Comparison of ENCODE assay signal across 20 cellular contexts in genomic region chr14:96160913-96161310, GRCh38. TPM values are rescaled to one million over a fixed set of nuclear protein-coding genes. Genes with fewer than 3 reads are reported as not detected.
DNase-seq lines count a peak whose midpoint lies in the region; ATAC-seq and TF ChIP-seq lines count a peak whose summit lies in the region.
"Had no signal": no experiment of that assay in that cellular context is flagged by ENCODE, and none has a peak within 500 bp of the region (broad histone marks: within the 10 kb centered on the region; RNA-seq: fewer than 3 reads in every experiment).

No MANE protein-coding gene starts in this region.

- no peaks in the 10 kb centered on the region; the same call in 1 of the 2 replicates for H3K27me3 ChIP-seq in H9 (ENCODE audit: insufficient read depth, low read length)
- H3K27me3 ChIP-seq in stomach = no peaks in the 10 kb centered on the region
- H3K27me3 ChIP-seq: SJSA1 had no signal

- H2BK12ac ChIP-seq in H9 (ENCODE audit: insufficient read length, low read depth, low read length) = no peak overlapping the region

- H2AFZ ChIP-seq in H9 (ENCODE audit: low read length) = no peak overlapping the region
- H2AFZ ChIP-seq: GM23338 had no signal

- H3T11ph ChIP-seq in H9 (ENCODE audit: low read length) = no peak overlapping the region

- no peak overlapping the region for H4K5ac ChIP-seq in H9 (ENCODE audit: insufficient read length, low read depth, low read length)

- no peaks in the 10 kb centered on the region for H3K79me1 ChIP-seq in H9 (ENCODE audit: insufficient read depth, low read depth, low read length, poor library complexity, severe bottlenecking)

- no peak overlapping the region for H3K27ac Mint-ChIP-seq in H9
- H3K27ac Mint-ChIP-seq in activated CD8-positive, alpha-beta memory T cell treated with anti-CD3 and anti-CD28 coated beads, Interleukin-2, amount 10 ng/mL, durations not matched to agents 7 days and 5 days = no peak overlapping the region
- H3K27ac Mint-ChIP-seq in activated CD4-positive, alpha-beta memory T cell treated with anti-CD3 and anti-CD28 coated beads for 36 hours = no peak overlapping the region
- H3K27ac Mint-ChIP-seq: GM23338 had no signal

- no peak overlapping the region for H3K18ac ChIP-seq in H9 (ENCODE audit: insufficient read length, low read depth, low read length)

- H4K8ac ChIP-seq in H9 (replicated peaks; ENCODE audit: insufficient read length, low read depth, low read length) = no peak overlapping the region

- H3K27ac ChIP-seq in H9 (ENCODE audit: insufficient read length, low read depth, low read length) (no peak overlapping the region), stomach (peak overlapping the region in 2 of 5 donors; percentile 17 to 53)
- H3K27ac ChIP-seq: C4-2B, SJSA1 had no signal

- no peaks in the 10 kb centered on the region for H3K9me3 Mint-ChIP-seq in H9
- H3K9me3 Mint-ChIP-seq in activated CD8-positive, alpha-beta memory T cell treated with anti-CD3 and anti-CD28 coated beads, Interleukin-2, amount 10 ng/mL, durations not matched to agents 7 days and 5 days (ENCODE audit: low read depth) = no peaks in the 10 kb centered on the region
- H3K9me3 Mint-ChIP-seq in activated CD4-positive, alpha-beta memory T cell treated with anti-CD3 and anti-CD28 coated beads for 36 hours = no peaks in the 10 kb centered on the region
- H3K9me3 Mint-ChIP-seq: GM23338 had no signal

- no peaks in the 10 kb centered on the region for H3K36me3 ChIP-seq in stomach
- H3K36me3 ChIP-seq: SJSA1 had no signal

- H3K27me3 Mint-ChIP-seq in H9 (ENCODE audit: low read depth) = peaks cover 4% of the 10 kb centered on the region
- H3K27me3 Mint-ChIP-seq in activated CD8-positive, alpha-beta memory T cell treated with anti-CD3 and anti-CD28 coated beads, Interleukin-2, amount 10 ng/mL, durations not matched to agents 7 days and 5 days = no peaks in the 10 kb centered on the region
- H3K27me3 Mint-ChIP-seq in activated CD4-positive, alpha-beta memory T cell treated with anti-CD3 and anti-CD28 coated beads for 36 hours = no peaks in the 10 kb centered on the region

- H4K91ac ChIP-seq in H9 (ENCODE audit: insufficient read length, low read depth, low read length) = no peak overlapping the region

- DNase-seq in H9 (peak; percentile 14), left lobe of liver (ENCODE audit: low spot score) (peak; percentile 29), stomach (peak; percentile 9), SW 1271 (lab: John Stamatoyannopoulos, UW) (no peak), DMS153 (lab: John Stamatoyannopoulos, UW) (no peak)
- DNase-seq in activated CD8-positive, alpha-beta memory T cell treated with anti-CD3 and anti-CD28 coated beads, Interleukin-2, amount 10 ng/mL, durations not matched to agents 7 days and 5 days = peak; percentile 21
- no peak for DNase-seq in activated CD4-positive, alpha-beta memory T cell treated with anti-CD3 and anti-CD28 coated beads for 36 hours
- DNase-seq: DMS79, KG1, MV-4-11, NCI-H1417, NCI-H187 treated with DMSO at 0.1 percent for 48 hours, NCI-H345, NCI-H524 treated with DMSO at 0.1 percent for 48 hours had no signal

- H3K9ac ChIP-seq in H9 (ENCODE audit: extremely low read depth, insufficient read length, low read length) = no peak overlapping the region

- no peaks in the 10 kb centered on the region for H3K79me2 ChIP-seq in H9 (ENCODE audit: insufficient read depth, low read length)

- no peak for TF ChIP-seq EP300 in stomach (IDR thresholded peaks at IDR 0.05)

- no peak overlapping the region for H3K4me2 ChIP-seq in H9 (ENCODE audit: insufficient read depth, insufficient read length, low read length)
- H3K4me2 ChIP-seq: GM23338 had no signal

- CTCF ChIA-PET in activated CD8-positive, alpha-beta memory T cell treated with anti-CD3 and anti-CD28 coated beads, Interleukin-2, amount 10 ng/mL, durations not matched to agents 7 days and 5 days (lab: Charles Lee) = no interaction called here
- CTCF ChIA-PET in activated CD4-positive, alpha-beta memory T cell treated with anti-CD3 and anti-CD28 coated beads for 36 hours (lab: Charles Lee) = no interaction called here

- no peak overlapping the region for H2BK120ac ChIP-seq in H9 (ENCODE audit: low read depth, low read length, poor library complexity, severe bottlenecking)

- no peak overlapping the region for H2AK5ac ChIP-seq in H9 (ENCODE audit: insufficient read length, low read length)

- no peaks in the 10 kb centered on the region for H4K20me1 ChIP-seq in H9 (ENCODE audit: control insufficient read depth, insufficient read depth, insufficient read length)

- H3K9me3 ChIP-seq in H9 (ENCODE audit: control insufficient read depth, low read depth, low read length) = no peaks in the 10 kb centered on the region
- no peaks in the 10 kb centered on the region for H3K9me3 ChIP-seq in stomach
- H3K9me3 ChIP-seq: SJSA1 had no signal

- H3K56ac ChIP-seq in H9 (ENCODE audit: insufficient read length, low read depth, low read length) = no peak overlapping the region

- no peaks in the 10 kb centered on the region for H3K36me3 Mint-ChIP-seq in H9 (ENCODE audit: insufficient read depth in 1 of 3, low read depth in 3 of 3)
- H3K36me3 Mint-ChIP-seq in activated CD8-positive, alpha-beta memory T cell treated with anti-CD3 and anti-CD28 coated beads, Interleukin-2, amount 10 ng/mL, durations not matched to agents 7 days and 5 days = no peaks in the 10 kb centered on the region
- no peaks in the 10 kb centered on the region for H3K36me3 Mint-ChIP-seq in activated CD4-positive, alpha-beta memory T cell treated with anti-CD3 and anti-CD28 coated beads for 36 hours

- H3K4me1 ChIP-seq in H9 (ENCODE audit: insufficient read depth, low read length) (no peaks in the 10 kb centered on the region), stomach (peaks cover 0 to 8% (median 0%) of the 10 kb centered on the region in 4 donors)

- POLR2A ChIA-PET in activated CD4-positive, alpha-beta memory T cell treated with anti-CD3 and anti-CD28 coated beads for 36 hours (lab: Charles Lee) = no interaction called here

- no peak overlapping the region for H2BK15ac ChIP-seq in H9 (ENCODE audit: low read depth, low read length)

- no peak overlapping the region for H2BK20ac ChIP-seq in H9 (ENCODE audit: low read depth, low read length, poor library complexity, severe bottlenecking)

- H3K14ac ChIP-seq in H9 (ENCODE audit: insufficient read depth, low read length) = no peak overlapping the region

- no peak overlapping the region for H2BK5ac ChIP-seq in H9 (ENCODE audit: insufficient read length, low read length)

- no peak overlapping the region for H3K4me3 Mint-ChIP-seq in H9
- no peak overlapping the region for H3K4me3 Mint-ChIP-seq in activated CD8-positive, alpha-beta memory T cell treated with anti-CD3 and anti-CD28 coated beads, Interleukin-2, amount 10 ng/mL, durations not matched to agents 7 days and 5 days
- H3K4me3 Mint-ChIP-seq in activated CD4-positive, alpha-beta memory T cell treated with anti-CD3 and anti-CD28 coated beads for 36 hours = no peak overlapping the region
- H3K4me3 Mint-ChIP-seq: GM23338 had no signal

- H3K23me2 ChIP-seq in H9 (ENCODE audit: insufficient read length, low read depth, low read length, poor library complexity, severe bottlenecking) = no peaks in the 10 kb centered on the region

- intact Hi-C loops in stomach (cut with DNase I; ENCODE audit: low total_unique reads) = no loop called here
- intact Hi-C loops in activated CD4-positive, alpha-beta memory T cell treated with anti-CD3 and anti-CD28 coated beads for 36 hours (cut with micrococcal nuclease) = no loop called here

- no peak overlapping the region for H3K23ac ChIP-seq in H9 (ENCODE audit: insufficient read length, low read depth, low read length)

- TF ChIP-seq CTCF in H9 (conservative IDR thresholded peaks at IDR 0.05) = no peak
- TF ChIP-seq CTCF in stomach (IDR thresholded peaks at IDR 0.05) = no peak

- no peak for ATAC-seq in activated CD8-positive, alpha-beta memory T cell treated with anti-CD3 and anti-CD28 coated beads, Interleukin-2, amount 10 ng/mL, durations not matched to agents 7 days and 5 days
- no peak for ATAC-seq in left lobe of liver
- no peak for ATAC-seq in HG03097 (IDR thresholded peaks at IDR 0.05; ENCODE audit: low FRiP score, unreplicated experiment)
- ATAC-seq: GM23338, HCT116 had no signal

- H3K4me1 Mint-ChIP-seq in H9 = peaks cover 0 to 3% of the 10 kb centered on the region in 2 experiments; a peak in 1 of 4 replicates
- H3K4me1 Mint-ChIP-seq in activated CD8-positive, alpha-beta memory T cell treated with anti-CD3 and anti-CD28 coated beads, Interleukin-2, amount 10 ng/mL, durations not matched to agents 7 days and 5 days = no peaks in the 10 kb centered on the region
- H3K4me1 Mint-ChIP-seq in activated CD4-positive, alpha-beta memory T cell treated with anti-CD3 and anti-CD28 coated beads for 36 hours (ENCODE audit: low read depth) = no peaks in the 10 kb centered on the region
- H3K4me1 Mint-ChIP-seq: GM23338 had no signal

- no peak overlapping the region for H3K4ac ChIP-seq in H9 (ENCODE audit: low read depth, low read length)

- no peak for TF ChIP-seq POLR2A in stomach (IDR thresholded peaks at IDR 0.05)

- H3K4me3 ChIP-seq in stomach = no peak overlapping the region
- H3K4me3 ChIP-seq: GM23338, SJSA1 had no signal

- no CpG with 5 or more reads among the region's 4 CpGs for WGBS in H9 (ENCODE audit: extremely low coverage, insufficient read length, low lambda C conversion rate)
- 89 to 96% (median 94%) methylated on average over 4 of the region's 4 CpGs for WGBS in stomach, 5 donors

RNA-seq across cellular contexts. Expression of gene BDKRB2, which starts 43.7 kb away (rescaled TPM):
- total RNA-seq in H9 (2021) (0.13 and 0.15 TPM in 2 replicates), left lobe of liver (0.10 TPM), stomach (10 to 100 TPM in 1 of 5 donors, 1 to 10 TPM in 3, not detected in 1; 5.3 to 14.2 (median 6.2) TPM)
- total RNA-seq in activated CD8-positive, alpha-beta memory T cell treated with anti-CD3 and anti-CD28 coated beads, Interleukin-2, amount 10 ng/mL, durations not matched to agents 7 days and 5 days = not detected
- 1 to 10 TPM; 3.5 to 6.1 (median 4.5) TPM for polyA plus RNA-seq in stomach
- total RNA-seq in activated CD4-positive, alpha-beta memory T cell treated with anti-CD3 and anti-CD28 coated beads for 36 hours = under 1 TPM in 1 of 2 experiments, not detected in 1; 0.12 TPM
- total RNA-seq: HepG2 had no signal

Comparison
In these comparisons a context has a peak if more than half of its experiments do, and no peak if none do; other contexts are left out.
1. DNase-seq: peak in H9 (single experiment), activated CD8-positive, alpha-beta memory T cell treated with anti-CD3 and anti-CD28 coated beads, Interleukin-2, amount 10 ng/mL, durations not matched to agents 7 days and 5 days (single experiment), left lobe of liver (single experiment) and stomach (single experiment); none in activated CD4-positive, alpha-beta memory T cell treated with anti-CD3 and anti-CD28 coated beads for 36 hours (single experiment), SW 1271 (0 of 2) and DMS153 (single experiment).